Comparison of ENCODE assay signal across 9 cellular contexts in the genomic region with DNA sequence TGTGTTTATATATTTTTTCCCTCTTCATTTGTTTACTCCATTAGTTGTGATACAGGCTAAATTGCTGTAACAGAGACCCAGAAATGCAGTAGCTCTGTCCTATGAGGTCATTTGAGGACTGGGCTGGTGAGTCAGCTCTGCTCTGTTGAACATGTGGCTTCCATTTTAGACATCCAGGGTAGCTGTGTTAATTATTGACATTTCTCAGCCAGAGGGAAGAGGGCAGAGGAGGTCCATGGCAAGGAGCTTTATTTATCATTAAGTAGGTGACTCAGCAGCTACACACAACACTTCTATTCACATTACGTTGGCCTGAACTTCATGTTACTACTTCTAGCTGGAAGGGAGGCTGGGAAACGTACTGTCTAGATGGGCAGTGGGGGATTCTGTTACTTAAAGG.
DNase-seq lines count a peak whose midpoint lies in the region; ATAC-seq, FAIRE-seq and TF ChIP-seq lines count a peak whose summit lies in the region.
"Had no signal": no experiment of that assay in that cellular context is flagged by ENCODE, and none has a peak within 500 bp of the region (broad histone marks: within the 10 kb centered on the region; RNA-seq: fewer than 3 reads in every experiment).

No MANE protein-coding gene starts in this region.

- H3K36me3 ChIP-seq in astrocyte (ENCODE audit: insufficient read depth, low read length) (no peaks in the 10 kb centered on the region), pancreas (no peaks in the 10 kb centered on the region), thyroid gland (no peaks in the 10 kb centered on the region), WERI-Rb-1 (no peaks in the 10 kb centered on the region), esophagus muscularis mucosa (no peaks in the 10 kb centered on the region)

- H3K27ac Mint-ChIP-seq in astrocyte (ENCODE audit: unreplicated experiment) = peak overlapping the region; percentile 9

- intact Hi-C loops in pancreas (cut with DNase I) = no loop called here
- intact Hi-C loops in thyroid gland (cut with DNase I) = no loop called here
- intact Hi-C loops in esophagus muscularis mucosa (cut with DNase I) = no loop called here

- 3 to 10% methylated on average over 2 of the region's 2 CpGs for WGBS in pancreas, 2 donors
- WGBS in thyroid gland, 2 donors = 53 to 73% methylated on average over 2 of the region's 2 CpGs
- WGBS in esophagus muscularis mucosa = 44% methylated on average over 2 of the region's 2 CpGs

- no peaks in the 10 kb centered on the region for H3K36me3 Mint-ChIP-seq in astrocyte (ENCODE audit: low read depth, unreplicated experiment)

- DNase-seq in astrocyte (ENCODE audit: low read depth) (peak; percentile 95), pancreas (peak in 4 of 6 donors; percentile 30 to 70 (median 52)), thyroid gland (no peak), WERI-Rb-1 (no peak), esophagus muscularis mucosa (ENCODE audit: extremely low spot score) (no peak)

- H3K4me1 Mint-ChIP-seq in astrocyte (ENCODE audit: low read depth, unreplicated experiment) = peaks cover 6% of the 10 kb centered on the region

- H4K20me1 ChIP-seq in astrocyte (ENCODE audit: insufficient read depth, low read length) = no peaks in the 10 kb centered on the region

- H3K4me1 ChIP-seq in astrocyte (ENCODE audit: insufficient read depth, low read length) (peaks cover 12% of the 10 kb centered on the region), pancreas (peaks cover 0 to 8% (median 5%) of the 10 kb centered on the region in 3 donors), thyroid gland (peaks cover 11% of the 10 kb centered on the region in 2 donors), esophagus muscularis mucosa (peaks cover 0 to 4% (median 0%) of the 10 kb centered on the region in 4 donors)

- no peaks in the 10 kb centered on the region for H3K79me2 ChIP-seq in astrocyte (ENCODE audit: insufficient read depth, low read length)

- H3K27me3 ChIP-seq in astrocyte (ENCODE audit: insufficient read depth, low read length) = no peaks in the 10 kb centered on the region
- H3K27me3 ChIP-seq in pancreas = no peaks in the 10 kb centered on the region
- no peaks in the 10 kb centered on the region for H3K27me3 ChIP-seq in thyroid gland
- H3K27me3 ChIP-seq in WERI-Rb-1 (ENCODE audit: insufficient read depth, low read depth, severe bottlenecking) = peaks cover 85% of the 10 kb centered on the region
- no peaks in the 10 kb centered on the region for H3K27me3 ChIP-seq in esophagus muscularis mucosa

- H3K4me2 ChIP-seq in astrocyte (ENCODE audit: low read length) = peak overlapping the region; percentile 57

- peak; percentile 5 for FAIRE-seq in astrocyte (lab: Jason Lieb, UNC)
- no peak for FAIRE-seq in pancreas (lab: Jason Lieb, UNC)

- H3K9me3 Mint-ChIP-seq in astrocyte (ENCODE audit: unreplicated experiment) = no peaks in the 10 kb centered on the region

- H3K4me3 ChIP-seq in astrocyte (ENCODE audit: insufficient read depth, low read depth, low read length) (no peak overlapping the region), pancreas (no peak overlapping the region), thyroid gland (replicated peaks in 1 of 3) (no peak overlapping the region), WERI-Rb-1 (ENCODE audit: low read depth, low read length) (no peak overlapping the region), esophagus muscularis mucosa (no peak overlapping the region)

- TF ChIP-seq CTCF in astrocyte (IDR thresholded peaks at IDR 0.05; ENCODE audit: insufficient read depth, low read depth, low read length) = no peak
- no peak for TF ChIP-seq CTCF in pancreas (IDR thresholded peaks at IDR 0.05)
- TF ChIP-seq CTCF in thyroid gland (IDR thresholded peaks at IDR 0.05) = no peak
- no peak for TF ChIP-seq CTCF in WERI-Rb-1 (IDR thresholded peaks at IDR 0.05; ENCODE audit: low read depth, low read length)
- no peak for TF ChIP-seq CTCF in esophagus muscularis mucosa (IDR thresholded peaks at IDR 0.05)

- H3K27ac ChIP-seq in astrocyte (ENCODE audit: low read depth, low read length) (peak overlapping the region; percentile 40), pancreas (peak overlapping the region in 1 of 4 donors; percentile 7), thyroid gland (no peak overlapping the region), WERI-Rb-1 (no peak overlapping the region), esophagus muscularis mucosa (replicated peaks in 1 of 4) (no peak overlapping the region)

- H3K9ac ChIP-seq in astrocyte (ENCODE audit: low read length) = no peak overlapping the region

- H3K9me3 ChIP-seq in astrocyte (ENCODE audit: insufficient read depth, low read depth, low read length) = no peaks in the 10 kb centered on the region
- H3K9me3 ChIP-seq in pancreas = no peaks in the 10 kb centered on the region
- H3K9me3 ChIP-seq in thyroid gland = no peaks in the 10 kb centered on the region
- H3K9me3 ChIP-seq in WERI-Rb-1 (ENCODE audit: severe bottlenecking) = no peaks in the 10 kb centered on the region
- no peaks in the 10 kb centered on the region for H3K9me3 ChIP-seq in esophagus muscularis mucosa

- TF ChIP-seq POLR2A in thyroid gland (IDR thresholded peaks at IDR 0.05) (no peak), esophagus muscularis mucosa (IDR thresholded peaks at IDR 0.05; ENCODE audit: low read depth) (no peak)

- H2AFZ ChIP-seq in astrocyte (ENCODE audit: low read depth, low read length) = peak overlapping the region; percentile 55

- no peak for TF ChIP-seq EP300 in esophagus muscularis mucosa (IDR thresholded peaks at IDR 0.05)

- H3K4me3 Mint-ChIP-seq in astrocyte (ENCODE audit: unreplicated experiment) = no peak overlapping the region

- peak; percentile 67 for ATAC-seq in GM18867 (IDR thresholded peaks at IDR 0.05; ENCODE audit: unreplicated experiment)
- ATAC-seq in HG03378 (IDR thresholded peaks at IDR 0.05; ENCODE audit: unreplicated experiment) = peak; percentile 91
- peak; percentile 99 to 100 (median 100) for ATAC-seq in pancreas
- ATAC-seq in HG02571 (IDR thresholded peaks at IDR 0.05; ENCODE audit: unreplicated experiment) = no peak
- ATAC-seq: Panc1 had no signal

- H3K27me3 Mint-ChIP-seq in astrocyte (ENCODE audit: low read depth, unreplicated experiment) = peaks cover 4% of the 10 kb centered on the region

Comparison
In these comparisons a context has a peak if more than half of its experiments do, and no peak if none do; other contexts are left out.
1. DNase-seq: peak in astrocyte (single experiment) and pancreas (4 of 6); none in thyroid gland (0 of 2), WERI-Rb-1 (single experiment) and esophagus muscularis mucosa (single experiment).